In the genomic region with DNA sequence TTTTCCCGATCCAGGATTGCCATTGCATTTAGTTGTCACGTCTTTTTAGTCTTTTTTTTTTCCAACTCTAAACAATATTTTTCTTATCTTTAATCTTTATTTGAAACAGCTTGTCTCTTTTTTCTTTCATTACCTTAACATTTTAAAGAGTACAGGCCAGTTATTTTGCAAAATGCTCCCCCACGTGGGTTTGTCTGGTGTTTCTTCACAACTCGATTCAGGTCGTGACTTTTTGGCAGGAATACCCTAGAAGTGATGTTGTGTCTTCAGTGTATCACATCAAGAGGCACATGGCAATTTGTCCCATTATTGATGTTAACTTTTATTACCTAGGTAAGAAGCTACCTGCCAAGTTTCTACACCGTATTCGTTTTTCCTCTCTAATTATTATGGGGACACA, we compare ENCODE assay signal across 31 cellular contexts.
"Had no signal": no experiment of that assay in that cellular context is flagged by ENCODE, and none has a peak within 500 bp of the region (broad histone marks: within the 10 kb centered on the region; RNA-seq: fewer than 3 reads in every experiment).

No MANE protein-coding gene starts in this region.

- H3K4me3 ChIP-seq: PC-9 had no signal

- H3K27ac Mint-ChIP-seq: activated CD4-positive, alpha-beta memory T cell treated with anti-CD3 and anti-CD28 coated beads for 36 hours; activated CD4-positive, alpha-beta T cell treated with anti-CD3 and anti-CD28 coated beads for 36 hours; activated CD4-positive, alpha-beta T cell treated with anti-CD3 and anti-CD28 coated beads, Interleukin-2, amount 10 ng/mL, durations not matched to agents 7 days and 5 days; activated CD8-positive, alpha-beta memory T cell treated with anti-CD3 and anti-CD28 coated beads, Interleukin-2, amount 10 ng/mL, durations not matched to agents 7 days and 5 days; activated naive CD4-positive, alpha-beta T cell treated with anti-CD3 and anti-CD28 coated beads, Interleukin-2, amount 10 ng/mL, durations not matched to agents 7 days and 5 days; activated naive CD8-positive, alpha-beta T cell; activated naive CD8-positive, alpha-beta T cell treated with anti-CD3 and anti-CD28 coated beads, Interleukin-2, amount 50 U/mL, for 24 hours; brain; T-helper 1 cell treated with Interleukin-12 subunit alpha and Interleukin-12 subunit beta and Interleukin-4 antibody, amounts not matched to agents 30 μg/mL and 1 μg/mL, for 36 hours; T-helper 2 cell treated with Interferon-gamma antibody and Interleukin-4, amounts not matched to agents 5 μg/mL and 100 μg/mL, for 36 hours; WTC11 had no signal

- ATAC-seq: activated CD4-positive, alpha-beta T cell treated with anti-CD3 and anti-CD28 coated beads for 36 hours; activated CD4-positive, CD25-positive, alpha-beta regulatory T cell treated with anti-CD3 and anti-CD28 coated beads, Interleukin-2, amount 50 U/mL, for 24 hours; activated CD8-positive, alpha-beta memory T cell treated with anti-CD3 and anti-CD28 coated beads, Interleukin-2, amount 10 ng/mL, durations not matched to agents 7 days and 5 days; activated naive CD8-positive, alpha-beta T cell treated with anti-CD3 and anti-CD28 coated beads, Interleukin-2, amount 50 U/mL, for 24 hours; Right ventricle myocardium inferior had no signal

- DNase-seq: activated CD4-positive, alpha-beta memory T cell treated with anti-CD3 and anti-CD28 coated beads for 36 hours; activated CD4-positive, alpha-beta T cell treated with anti-CD3 and anti-CD28 coated beads for 36 hours; activated CD4-positive, alpha-beta T cell treated with anti-CD3 and anti-CD28 coated beads, Interleukin-2, amount 10 ng/mL, durations not matched to agents 7 days and 5 days; activated CD8-positive, alpha-beta memory T cell treated with anti-CD3 and anti-CD28 coated beads for 24 hours; activated CD8-positive, alpha-beta memory T cell treated with anti-CD3 and anti-CD28 coated beads, Interleukin-2, amount 10 ng/mL, durations not matched to agents 7 days and 5 days; activated CD8-positive, alpha-beta memory T cell treated with anti-CD3 and anti-CD28 coated beads, Interleukin-2, amount 50 U/mL, for 48 hours; activated effector memory CD4-positive, alpha-beta T cell treated with Interleukin-2 at 50 U/mL for 16 hours; activated naive CD4-positive, alpha-beta T cell treated with anti-CD3 and anti-CD28 coated beads, Interleukin-2, amount 10 ng/mL, durations not matched to agents 7 days and 5 days; activated naive CD8-positive, alpha-beta T cell treated with anti-CD3 and anti-CD28 coated beads, Interleukin-2, amount 50 U/mL, for 24 hours; activated T-cell treated with anti-CD3 and anti-CD28 coated beads, Interleukin-2, amount 50 U/mL, for 48 hours; anterior cingulate cortex; central memory CD4-positive, alpha-beta T cell; Karpas-422; MM.1S; MV-4-11; NCI-H1092; NCI-H1436 treated with DMSO at 0.1 percent for 48 hours; NCI-H1694 treated with DMSO at 0.1 percent for 48 hours; NCI-H2029; NCI-H345; NCI-H524 treated with DMSO at 0.1 percent for 48 hours; PC-9; SIG-M5 had no signal

- H3K4me3 Mint-ChIP-seq: activated CD4-positive, alpha-beta memory T cell treated with anti-CD3 and anti-CD28 coated beads for 36 hours; activated CD4-positive, alpha-beta T cell treated with anti-CD3 and anti-CD28 coated beads for 36 hours; activated CD4-positive, alpha-beta T cell treated with anti-CD3 and anti-CD28 coated beads, Interleukin-2, amount 10 ng/mL, durations not matched to agents 7 days and 5 days; activated CD8-positive, alpha-beta memory T cell treated with anti-CD3 and anti-CD28 coated beads, Interleukin-2, amount 10 ng/mL, durations not matched to agents 7 days and 5 days; activated naive CD4-positive, alpha-beta T cell treated with anti-CD3 and anti-CD28 coated beads, Interleukin-2, amount 10 ng/mL, durations not matched to agents 7 days and 5 days; activated naive CD8-positive, alpha-beta T cell; activated naive CD8-positive, alpha-beta T cell treated with anti-CD3 and anti-CD28 coated beads, Interleukin-2, amount 50 U/mL, for 24 hours; brain; T-helper 1 cell treated with Interleukin-12 subunit alpha and Interleukin-12 subunit beta and Interleukin-4 antibody, amounts not matched to agents 30 μg/mL and 1 μg/mL, for 36 hours; T-helper 2 cell treated with Interferon-gamma antibody and Interleukin-4, amounts not matched to agents 5 μg/mL and 100 μg/mL, for 36 hours; WTC11 had no signal

- H3K27me3 Mint-ChIP-seq: activated CD4-positive, alpha-beta memory T cell treated with anti-CD3 and anti-CD28 coated beads for 36 hours; activated CD4-positive, alpha-beta T cell treated with anti-CD3 and anti-CD28 coated beads for 36 hours; activated CD4-positive, alpha-beta T cell treated with anti-CD3 and anti-CD28 coated beads, Interleukin-2, amount 10 ng/mL, durations not matched to agents 7 days and 5 days; activated CD8-positive, alpha-beta memory T cell treated with anti-CD3 and anti-CD28 coated beads, Interleukin-2, amount 10 ng/mL, durations not matched to agents 7 days and 5 days; activated naive CD4-positive, alpha-beta T cell treated with anti-CD3 and anti-CD28 coated beads, Interleukin-2, amount 10 ng/mL, durations not matched to agents 7 days and 5 days; activated naive CD8-positive, alpha-beta T cell; activated naive CD8-positive, alpha-beta T cell treated with anti-CD3 and anti-CD28 coated beads, Interleukin-2, amount 50 U/mL, for 24 hours; brain had no signal

- H3K27ac ChIP-seq: PC-9, RWPE1 had no signal

- H3K9me3 Mint-ChIP-seq: activated CD4-positive, alpha-beta memory T cell treated with anti-CD3 and anti-CD28 coated beads for 36 hours; activated CD4-positive, alpha-beta T cell treated with anti-CD3 and anti-CD28 coated beads, Interleukin-2, amount 10 ng/mL, durations not matched to agents 7 days and 5 days; activated naive CD4-positive, alpha-beta T cell treated with anti-CD3 and anti-CD28 coated beads, Interleukin-2, amount 10 ng/mL, durations not matched to agents 7 days and 5 days; activated naive CD8-positive, alpha-beta T cell treated with anti-CD3 and anti-CD28 coated beads, Interleukin-2, amount 50 U/mL, for 24 hours; brain; T-helper 1 cell treated with Interleukin-12 subunit alpha and Interleukin-12 subunit beta and Interleukin-4 antibody, amounts not matched to agents 30 μg/mL and 1 μg/mL, for 36 hours; T-helper 2 cell treated with Interferon-gamma antibody and Interleukin-4, amounts not matched to agents 5 μg/mL and 100 μg/mL, for 36 hours; WTC11 had no signal
